ENCODE assay signal across 11 cellular contexts in genomic region chr16:640614-641013, GRCh38. TPM values are rescaled to one million over a fixed set of nuclear protein-coding genes. Genes with fewer than 3 reads are reported as not detected.
A peak's percentile ranks its signal among the peaks of the same experiment; 100 is the strongest.
DNase-seq lines count a peak whose midpoint lies in the region; ATAC-seq and TF ChIP-seq lines count a peak whose summit lies in the region.
"Had no signal": no experiment of that assay in that cellular context is flagged by ENCODE, and none has a peak within 500 bp of the region (broad histone marks: within the 10 kb centered on the region; RNA-seq: fewer than 3 reads in every experiment).

No MANE protein-coding gene starts in this region.

- no peaks in the 10 kb centered on the region for H3K27me3 ChIP-seq in mammary epithelial cell (ENCODE audit: insufficient read depth, low read length)
- H3K27me3 ChIP-seq in layer of hippocampus (ENCODE audit: control insufficient read depth, insufficient read depth, low read length) = no peaks in the 10 kb centered on the region
- no peaks in the 10 kb centered on the region for H3K27me3 ChIP-seq in tibial artery

- peak overlapping the region; percentile 77 for H3K4me3 Mint-ChIP-seq in MCF 10A (ENCODE audit: unreplicated experiment)
- H3K4me3 Mint-ChIP-seq in activated B cell treated with CpG ODN at 0.5 μM for 24 hours = peak overlapping the region; percentile 4

- H3K79me2 ChIP-seq in mammary epithelial cell (ENCODE audit: insufficient read depth, low read length) = peaks cover 4% of the 10 kb centered on the region

- WGBS in mammary epithelial cell (ENCODE audit: low coverage, missing lambda C conversion rate) = 100% methylated on average over 1 of the region's 5 CpGs

- H3K27ac Mint-ChIP-seq in MCF 10A (ENCODE audit: low read depth, unreplicated experiment) (no peak overlapping the region), activated B cell treated with CpG ODN at 0.5 μM for 24 hours (no peak overlapping the region)

- no peak overlapping the region for H2AFZ ChIP-seq in mammary epithelial cell (ENCODE audit: low read depth, low read length)

- H3K9me3 Mint-ChIP-seq in MCF 10A (ENCODE audit: unreplicated experiment) = no peaks in the 10 kb centered on the region
- H3K9me3 Mint-ChIP-seq in activated B cell treated with CpG ODN at 0.5 μM for 24 hours = no peaks in the 10 kb centered on the region

- no peak overlapping the region for H3K4me2 ChIP-seq in mammary epithelial cell (ENCODE audit: insufficient read depth, low read depth, low read length)

- TF ChIP-seq CTCF in MCF 10A (IDR thresholded peaks at IDR 0.05; ENCODE audit: unreplicated experiment) = no peak
- no peak for TF ChIP-seq CTCF in mammary epithelial cell (conservative IDR thresholded peaks at IDR 0.05 in 1 of 2, IDR thresholded peaks at IDR 0.05 in 1 of 2; ENCODE audit: extremely low read depth in 1 of 2, insufficient read depth in 1 of 2, low read depth in 1 of 2, low read length in 2 of 2)
- no peak for TF ChIP-seq CTCF in activated B cell treated with CpG ODN at 0.5 μM for 24 hours (IDR thresholded peaks at IDR 0.05)
- no peak for TF ChIP-seq CTCF in tibial artery (IDR thresholded peaks at IDR 0.05)

- POLR2A ChIA-PET in MCF 10A (lab: Yijun Ruan, JAX) = interaction anchor here (1.3 kb wide), 1 partner anchor 52 kb away, joined by 3 read pairs; no protein-coding TSS in a partner anchor
- POLR2A ChIA-PET in activated B cell treated with CpG ODN at 0.5 μM for 24 hours (lab: Charles Lee) = interaction anchor here (0.7 to 1.1 kb wide), 3 partner anchors 19 to 239 kb away, joined by 5 to 9 read pairs (median 6); partner anchors contain the start of gene DECR2

- CTCF ChIA-PET in MCF 10A (lab: Yijun Ruan, JAX) = interaction anchor here (1.5 kb wide), 1 partner anchor 48 kb away, joined by 4 read pairs; no protein-coding TSS in a partner anchor
- CTCF ChIA-PET in mammary epithelial cell (lab: Charles Lee; ENCODE audit: low non-redundant PET) = no interaction called here
- CTCF ChIA-PET in activated B cell treated with CpG ODN at 0.5 μM for 24 hours (lab: Charles Lee) = no interaction called here

- no peak overlapping the region for H3K9ac ChIP-seq in mammary epithelial cell (ENCODE audit: insufficient read depth, low read length)

- BruUV-seq in MCF 10A (replicated peaks; lab: Mats Ljungman, UMichigan) (no TSS peak), mammary epithelial cell (replicated peaks; lab: Mats Ljungman, UMichigan) (no TSS peak)

- no peaks in the 10 kb centered on the region for H3K36me3 ChIP-seq in mammary epithelial cell (ENCODE audit: insufficient read depth, low read length)
- H3K36me3 ChIP-seq in tibial artery = no peaks in the 10 kb centered on the region

- no peaks in the 10 kb centered on the region for H4K20me1 ChIP-seq in mammary epithelial cell (ENCODE audit: insufficient read depth, low read length)

- intact Hi-C loops in MCF 10A (cut with micrococcal nuclease) = no loop called here
- intact Hi-C loops in mammary epithelial cell (cut with micrococcal nuclease) = no loop called here
- intact Hi-C loops in activated B cell treated with CpG ODN at 0.5 μM for 24 hours (cut with micrococcal nuclease) = no loop called here
- intact Hi-C loops in tibial artery (cut with DNase I; ENCODE audit: low total_unique reads) = no loop called here

- H3K4me1 ChIP-seq in mammary epithelial cell (ENCODE audit: insufficient read depth, low read length) (peaks cover 18% of the 10 kb centered on the region), tibial artery (peaks cover 5 to 37% (median 25%) of the 10 kb centered on the region in 4 donors)

- DNase-seq in MCF 10A (ENCODE audit: unreplicated experiment) (no peak), mammary epithelial cell (no peak), activated B cell treated with CpG ODN at 0.5 μM for 24 hours (no peak), tibial artery (no peak), OCI-M1 (lab: John Stamatoyannopoulos, UW) (no peak), caudate nucleus (lab: John Stamatoyannopoulos, UW) (no peak)
- DNase-seq: kidney glomerular epithelial cell, NCI-H2029 treated with DMSO at 0.1 percent for 48 hours, SW 1271 had no signal

- no peak overlapping the region for H3K27ac ChIP-seq in mammary epithelial cell (ENCODE audit: insufficient read depth, low read depth, low read length)
- peak overlapping the region; percentile 85 for H3K27ac ChIP-seq in layer of hippocampus (ENCODE audit: low read depth, low read length)
- H3K27ac ChIP-seq in tibial artery = peak overlapping the region; percentile 75 to 81
- no peak overlapping the region for H3K27ac ChIP-seq in caudate nucleus (ENCODE audit: low read depth, low read length)

- H3K4me3 ChIP-seq in mammary epithelial cell (replicated peaks in 1 of 3; ENCODE audit: insufficient read depth in 1 of 3, low read depth in 2 of 3, low read length in 3 of 3) (no peak overlapping the region), tibial artery (no peak overlapping the region)

- in situ Hi-C loops in mammary epithelial cell (cut with MboI; ENCODE audit: low sequenced_read_pairs in 2 of 2) = no loop called here

- no peak for ATAC-seq in activated B cell treated with CpG ODN at 0.5 μM for 24 hours (ENCODE audit: low read depth)
- no peak for ATAC-seq in GM19023 (IDR thresholded peaks at IDR 0.05; ENCODE audit: unreplicated experiment)

- H3K4me1 Mint-ChIP-seq in MCF 10A (ENCODE audit: insufficient read depth, unreplicated experiment) (peaks cover 11% of the 10 kb centered on the region), activated B cell treated with CpG ODN at 0.5 μM for 24 hours (peaks cover 38% of the 10 kb centered on the region)

- H3K36me3 Mint-ChIP-seq in MCF 10A (ENCODE audit: insufficient read depth, unreplicated experiment) (peaks cover 32% of the 10 kb centered on the region), activated B cell treated with CpG ODN at 0.5 μM for 24 hours (ENCODE audit: low read depth) (peaks cover 6% of the 10 kb centered on the region)

- H3K9me3 ChIP-seq in mammary epithelial cell (replicated peaks; ENCODE audit: insufficient read depth, low read length) (no peaks in the 10 kb centered on the region), tibial artery (no peaks in the 10 kb centered on the region)

- H3K27me3 Mint-ChIP-seq in MCF 10A (ENCODE audit: insufficient read depth, unreplicated experiment) (no peaks in the 10 kb centered on the region), activated B cell treated with CpG ODN at 0.5 μM for 24 hours (no peaks in the 10 kb centered on the region)

- dilution Hi-C loops in mammary epithelial cell (cut with HindIII; ENCODE audit: low sequenced_read_pairs) = no loop called here

RNA-seq across cellular contexts. Expression of gene MCRIP2, which starts 1.0 kb away (rescaled TPM):
- total RNA-seq in MCF 10A (2022) = 43.6 and 44.6 TPM in 2 replicates
- 10 to 100 TPM; 12.3 to 20.6 TPM for total RNA-seq in mammary epithelial cell
- polyA plus RNA-seq in mammary epithelial cell = 10.7 TPM
- not detected for polyA minus RNA-seq in mammary epithelial cell
- total RNA-seq in activated B cell treated with CpG ODN at 0.5 μM for 24 hours = 29.4 and 38.9 TPM in 2 replicates

RNA-seq across cellular contexts. Expression of gene METTL26, which starts 4.5 kb away (rescaled TPM):
- total RNA-seq in MCF 10A (2022) (104 and 106 TPM in 2 replicates), mammary epithelial cell (10 to 100 TPM; 43.3 to 95.7 TPM), activated B cell treated with CpG ODN at 0.5 μM for 24 hours (48.7 and 49.9 TPM in 2 replicates)
- polyA plus RNA-seq in mammary epithelial cell = 76.6 TPM
- 25.5 TPM for polyA minus RNA-seq in mammary epithelial cell

RNA-seq across cellular contexts. Expression of gene WDR90, which starts 8.6 kb away (rescaled TPM):
- total RNA-seq in MCF 10A (2022) = 40.4 and 47.9 TPM in 2 replicates
- total RNA-seq in mammary epithelial cell = 10 to 100 TPM in 1 of 2 donors, 1 to 10 TPM in 1; 7.5 to 41.7 TPM
- polyA plus RNA-seq in mammary epithelial cell = 14.6 TPM
- polyA minus RNA-seq in mammary epithelial cell = 5.0 TPM
- 24.8 and 33.7 TPM in 2 replicates for total RNA-seq in activated B cell treated with CpG ODN at 0.5 μM for 24 hours

RNA-seq across cellular contexts. Expression of gene WFIKKN1, which starts 9.8 kb away (rescaled TPM):
- total RNA-seq in MCF 10A (2022) = 0.14 and 0.17 TPM in 2 replicates
- under 1 TPM; 0.17 to 0.28 TPM for total RNA-seq in mammary epithelial cell
- not detected for polyA plus RNA-seq in mammary epithelial cell
- not detected for polyA minus RNA-seq in mammary epithelial cell
- total RNA-seq in activated B cell treated with CpG ODN at 0.5 μM for 24 hours = 0.42 and 0.47 TPM in 2 replicates

RNA-seq across cellular contexts. Expression of gene RHOT2, which starts 27.3 kb away (rescaled TPM):
- total RNA-seq in MCF 10A (2022) = 110 and 118 TPM in 2 replicates
- total RNA-seq in mammary epithelial cell = 100 to 1,000 TPM in 1 of 2 donors, 10 to 100 TPM in 1; 48.8 to 154 TPM
- polyA plus RNA-seq in mammary epithelial cell = 87.3 TPM
- 29.5 TPM for polyA minus RNA-seq in mammary epithelial cell
- total RNA-seq in activated B cell treated with CpG ODN at 0.5 μM for 24 hours = 141 and 170 TPM in 2 replicates

Comparison
In these comparisons a context has a peak if more than half of its experiments do, and no peak if none do; other contexts are left out.
1. H3K27ac ChIP-seq: peak in layer of hippocampus (single experiment) and tibial artery (2 of 2); none in mammary epithelial cell (single experiment) and caudate nucleus (single experiment).